8 cellular contexts compared by ENCODE assay signal in the genomic region with DNA sequence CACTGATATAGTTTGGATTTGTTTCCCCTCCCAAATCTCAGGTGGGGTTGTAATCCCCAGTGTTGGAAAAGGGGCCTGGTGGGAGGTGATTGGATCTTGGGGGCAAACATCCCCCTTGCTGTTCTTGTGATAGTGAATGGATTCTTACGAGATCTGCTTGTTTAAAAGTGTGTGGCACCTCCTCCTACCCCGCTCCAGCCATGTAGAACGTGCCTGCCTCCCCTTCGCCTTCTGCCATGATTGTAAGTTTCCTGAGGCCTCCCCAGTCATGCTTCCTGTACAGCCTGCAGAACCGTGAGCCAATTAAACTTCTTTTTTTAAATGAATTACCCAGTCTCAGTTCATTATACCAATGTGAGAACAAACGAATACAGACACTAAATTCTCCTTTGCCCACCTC. TPM values are rescaled to one million over a fixed set of nuclear protein-coding genes. Genes with fewer than 3 reads are reported as not detected.
"Had no signal": no experiment of that assay in that cellular context is flagged by ENCODE, and none has a peak within 500 bp of the region (broad histone marks: within the 10 kb centered on the region; RNA-seq: fewer than 3 reads in every experiment).

No MANE protein-coding gene starts in this region.

- H2AFZ ChIP-seq: GM23338 had no signal

- ATAC-seq: GM23338 had no signal

- H3K27ac Mint-ChIP-seq: GM23338, H9, IgD-negative memory B cell had no signal

- H3K4me2 ChIP-seq: GM23338 had no signal

- FAIRE-seq: H1, H54, HTR-8/SVneo had no signal

- H3K4me3 ChIP-seq: GM23338 had no signal

- DNase-seq: H9, HCEC 1CT, KG1 had no signal

- H3K4me3 Mint-ChIP-seq: GM23338, H9, IgD-negative memory B cell had no signal

RNA-seq across cellular contexts. Expression of a gene that starts 26.7 kb away (rescaled TPM):
- polyA plus RNA-seq: IgD-negative memory B cell had no signal
